Comparison of ENCODE assay signal across 24 cellular contexts in genomic region chr20:44446111-44446722, GRCh38.
"Had no signal": no experiment of that assay in that cellular context is flagged by ENCODE, and none has a peak within 500 bp of the region (broad histone marks: within the 10 kb centered on the region; RNA-seq: fewer than 3 reads in every experiment).

No MANE protein-coding gene starts in this region.

- H3K27ac ChIP-seq: breast epithelium, SJSA1 had no signal

- H3K36me3 Mint-ChIP-seq: activated naive CD4-positive, alpha-beta T cell treated with anti-CD3 and anti-CD28 coated beads, Interleukin-2, amount 50 U/mL, for 24 hours; WTC11 had no signal

- H3K27me3 Mint-ChIP-seq: activated naive CD4-positive, alpha-beta T cell treated with anti-CD3 and anti-CD28 coated beads, Interleukin-2, amount 50 U/mL, for 24 hours had no signal

- ATAC-seq: activated CD8-positive, alpha-beta T cell treated with anti-CD3 and anti-CD28 coated beads, Interleukin-2, amount 10 ng/mL, durations not matched to agents 7 days and 5 days; SK-N-SH treated with all-trans-retinoic acid at 6 μM for 48 hours; WTC11 had no signal

- H3K4me3 Mint-ChIP-seq: activated CD8-positive, alpha-beta T cell treated with anti-CD3 and anti-CD28 coated beads, Interleukin-2, amount 10 ng/mL, durations not matched to agents 7 days and 5 days; activated naive CD4-positive, alpha-beta T cell treated with anti-CD3 and anti-CD28 coated beads, Interleukin-2, amount 50 U/mL, for 24 hours; T-helper 1 cell treated with Interleukin-12 subunit alpha and Interleukin-12 subunit beta and Interleukin-4 antibody, amounts not matched to agents 30 μg/mL and 1 μg/mL, for 36 hours; WTC11 had no signal

- H3K4me3 ChIP-seq: breast epithelium, SJSA1 had no signal

- H3K36me3 ChIP-seq: breast epithelium, SJSA1 had no signal

- H3K27ac Mint-ChIP-seq: activated CD8-positive, alpha-beta T cell treated with anti-CD3 and anti-CD28 coated beads, Interleukin-2, amount 10 ng/mL, durations not matched to agents 7 days and 5 days; activated naive CD4-positive, alpha-beta T cell treated with anti-CD3 and anti-CD28 coated beads, Interleukin-2, amount 50 U/mL, for 24 hours; T-helper 1 cell treated with Interleukin-12 subunit alpha and Interleukin-12 subunit beta and Interleukin-4 antibody, amounts not matched to agents 30 μg/mL and 1 μg/mL, for 36 hours; WTC11 had no signal

- DNase-seq: activated CD4-positive, alpha-beta T cell treated with anti-CD3 and anti-CD28 coated beads for 48 hours; activated CD4-positive, alpha-beta T cell treated with anti-CD3 and anti-CD28 coated beads, Interleukin-2, amount 50 U/mL, for 4 hours; activated CD4-positive, CD25-positive, alpha-beta regulatory T cell treated with anti-CD3 and anti-CD28 coated beads, Interleukin-2, amount 50 U/mL, for 72 hours; activated CD8-positive, alpha-beta memory T cell treated with anti-CD3 and anti-CD28 coated beads, Interleukin-2, amount 50 U/mL, for 48 hours; activated CD8-positive, alpha-beta T cell treated with anti-CD3 and anti-CD28 coated beads, Interleukin-2, amount 10 ng/mL, durations not matched to agents 7 days and 5 days; activated effector memory CD4-positive, alpha-beta T cell treated with Interleukin-2 at 50 U/mL for 16 hours; activated naive CD4-positive, alpha-beta T cell; activated T-cell treated with anti-CD3 and anti-CD28 coated beads, Interleukin-2, amount 50 U/mL, for 1 hour; aorta; Karpas-422; MM.1S; NCI-H1105 treated with DMSO at 0.1 percent for 48 hours; NCI-H146; NCI-H1930; NCI-H2171 treated with DMSO at 0.1 percent for 48 hours; NCI-H345; NCI-H510A treated with DMSO at 0.1 percent for 48 hours; SHP77 had no signal

- H3K27me3 ChIP-seq: breast epithelium, SJSA1 had no signal

- H3K9me3 Mint-ChIP-seq: activated naive CD4-positive, alpha-beta T cell treated with anti-CD3 and anti-CD28 coated beads, Interleukin-2, amount 50 U/mL, for 24 hours; T-helper 1 cell treated with Interleukin-12 subunit alpha and Interleukin-12 subunit beta and Interleukin-4 antibody, amounts not matched to agents 30 μg/mL and 1 μg/mL, for 36 hours; WTC11 had no signal

- H3K4me1 Mint-ChIP-seq: activated naive CD4-positive, alpha-beta T cell treated with anti-CD3 and anti-CD28 coated beads, Interleukin-2, amount 50 U/mL, for 24 hours; WTC11 had no signal

- H3K4me1 ChIP-seq: breast epithelium had no signal

- H3K9me3 ChIP-seq: breast epithelium, SJSA1 had no signal
